ENCODE assay signal across 8 cellular contexts in the genomic region with DNA sequence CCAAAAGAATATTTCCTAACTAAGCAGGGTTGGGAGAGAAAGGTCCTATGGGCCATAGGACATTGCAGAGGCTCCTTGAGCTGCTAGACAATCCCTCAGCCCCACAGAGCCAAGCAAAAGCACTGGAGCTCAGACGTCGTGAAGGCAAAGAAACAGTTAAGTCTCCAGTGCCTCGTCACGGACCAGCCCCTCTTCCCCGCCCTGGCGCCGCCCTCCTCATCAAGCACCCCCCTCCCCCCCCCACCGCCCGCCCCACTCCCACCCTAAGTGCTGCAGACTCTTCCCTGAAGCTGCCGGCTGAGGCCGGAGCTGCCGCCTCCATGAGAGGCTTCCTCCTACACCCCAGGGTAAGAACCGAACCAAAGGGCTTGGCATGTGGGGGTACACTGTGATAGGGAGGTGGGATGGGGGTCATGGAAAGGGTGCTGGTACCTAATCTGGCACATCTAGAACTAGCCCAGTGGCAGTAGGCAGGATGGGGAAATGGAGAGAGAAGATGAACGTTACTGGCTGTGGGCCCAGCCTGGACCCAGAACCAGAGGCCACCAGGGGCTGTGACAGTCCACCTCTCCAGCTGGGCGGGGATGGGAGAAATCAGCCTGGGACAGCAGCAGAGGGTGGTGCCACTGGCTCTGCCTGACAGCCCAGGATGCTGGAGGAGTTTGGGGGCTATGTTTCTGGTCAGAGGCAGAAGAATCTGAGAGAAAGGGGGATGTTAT. TPM values are rescaled to one million over a fixed set of nuclear protein-coding genes. Genes with fewer than 3 reads are reported as not detected.
A peak's percentile ranks its signal among the peaks of the same experiment; 100 is the strongest.
DNase-seq lines count a peak whose midpoint lies in the region; ATAC-seq and TF ChIP-seq lines count a peak whose summit lies in the region.

MAP1A (plus strand) TSS at position 255 of the 719 bp plus-strand sequence. CDS start 3,866 bp downstream, outside the sequence.

- intact Hi-C loops in CD8-positive, alpha-beta T cell (cut with DNase I, micrococcal nuclease) = loop anchor here (10.0 kb wide), 5 partner anchors 227 to 1243 kb away; partner anchors contain the start of genes ELL3 (in 1 of the 2), GANC (in 1 of the 2), MFAP1 (in 1 of the 2) and PDIA3 (in 1 of the 2)
- intact Hi-C loops in gastrocnemius medialis (cut with DNase I; ENCODE audit: low total_unique reads) = no loop called here

- peaks cover 28% of the 10 kb centered on the region for H3K4me1 ChIP-seq in CD8-positive, alpha-beta T cell (ENCODE audit: insufficient read depth, low read length)
- H3K4me1 ChIP-seq in gastrocnemius medialis = peaks cover 17 to 27% of the 10 kb centered on the region in 2 donors

- peaks cover 30% of the 10 kb centered on the region for H3K4me1 Mint-ChIP-seq in CD8-positive, alpha-beta T cell (ENCODE audit: low read depth)
- H3K4me1 Mint-ChIP-seq in brain = peaks cover 70% of the 10 kb centered on the region

- peaks cover 16% of the 10 kb centered on the region for H3K27me3 Mint-ChIP-seq in CD8-positive, alpha-beta T cell (ENCODE audit: low read depth)
- H3K27me3 Mint-ChIP-seq in brain = peaks cover 7% of the 10 kb centered on the region

- no peaks in the 10 kb centered on the region for H3K36me3 Mint-ChIP-seq in CD8-positive, alpha-beta T cell
- H3K36me3 Mint-ChIP-seq in brain = peaks cover 32% of the 10 kb centered on the region

- DNase-seq in CD8-positive, alpha-beta T cell = peak in 1 of 7 experiments; percentile 48
- peak; percentile 19 for DNase-seq in NCI-H1105 (lab: John Stamatoyannopoulos, UW)
- no peak for DNase-seq in gastrocnemius medialis
- DNase-seq in NK-92 treated with Interleukin-12 subunit alpha and Interleukin-12 subunit beta, amount 100 ng/mL, for 24 hours (lab: John Stamatoyannopoulos, UW) = no peak
- no peak for DNase-seq in activated CD4-positive, alpha-beta T cell treated with anti-CD3 and anti-CD28 coated beads, Interleukin-2, amount 50 U/mL, for 1 hour

- in situ Hi-C loops in gastrocnemius medialis (cut with MboI; ENCODE audit: low sequenced_read_pairs in 4 of 4) = no loop called here

- no peaks in the 10 kb centered on the region for H3K9me3 ChIP-seq in CD8-positive, alpha-beta T cell (ENCODE audit: low read length)
- H3K9me3 ChIP-seq in iPS-18c (ENCODE audit: control insufficient read depth, insufficient read depth, low read length) (peaks cover 3% of the 10 kb centered on the region), gastrocnemius medialis (no peaks in the 10 kb centered on the region)

- POLR2A ChIA-PET in CD8-positive, alpha-beta T cell (lab: Charles Lee) = no interaction called here

- no peak for TF ChIP-seq CTCF in CD8-positive, alpha-beta T cell (IDR thresholded peaks at IDR 0.05)
- no peak for TF ChIP-seq CTCF in brain (conservative IDR thresholded peaks at IDR 0.05)
- TF ChIP-seq CTCF in gastrocnemius medialis (IDR thresholded peaks at IDR 0.05 in 4 of 5, conservative IDR thresholded peaks at IDR 0.05 in 1 of 5) = no peak

- no peak for TF ChIP-seq POLR2A in gastrocnemius medialis (IDR thresholded peaks at IDR 0.05)

- H3K27me3 ChIP-seq in CD8-positive, alpha-beta T cell (ENCODE audit: insufficient read depth, low read length) = no peaks in the 10 kb centered on the region
- peaks cover 0 to 4% (median 0%) of the 10 kb centered on the region in 3 donors for H3K27me3 ChIP-seq in gastrocnemius medialis

- H3K4me3 Mint-ChIP-seq in CD8-positive, alpha-beta T cell = peak within 1 kb of the TSS; percentile 67
- H3K4me3 Mint-ChIP-seq in brain = peak within 1 kb of the TSS; percentile 96 to 100 (median 97)

- peak; percentile 30 for ATAC-seq in CD8-positive, alpha-beta T cell
- no peak for ATAC-seq in gastrocnemius medialis
- no peak for ATAC-seq in GM18873 (IDR thresholded peaks at IDR 0.05; ENCODE audit: low FRiP score, unreplicated experiment)

- peak within 1 kb of the TSS; percentile 8 for H3K4me3 ChIP-seq in CD8-positive, alpha-beta T cell (ENCODE audit: low read depth, low read length)
- peak within 1 kb of the TSS; percentile 67 for H3K4me3 ChIP-seq in iPS-18c (ENCODE audit: insufficient read depth, low read depth, low read length)
- H3K4me3 ChIP-seq in gastrocnemius medialis = peak within 1 kb of the TSS; percentile 43 to 57 (median 50)

- H3K9me3 Mint-ChIP-seq in CD8-positive, alpha-beta T cell = no peaks in the 10 kb centered on the region
- peaks cover 0 to 8% (median 3%) of the 10 kb centered on the region in 5 experiments for H3K9me3 Mint-ChIP-seq in brain

- no peaks in the 10 kb centered on the region for H3K36me3 ChIP-seq in CD8-positive, alpha-beta T cell (ENCODE audit: insufficient read depth, low read length)
- H3K36me3 ChIP-seq in gastrocnemius medialis = peaks cover 0 to 13% of the 10 kb centered on the region in 2 donors

- CTCF ChIA-PET in CD8-positive, alpha-beta T cell (lab: Charles Lee) = interaction anchor here (0.7 kb wide), 1 partner anchor 76 kb away, joined by 3 read pairs; no protein-coding TSS in a partner anchor

- H3K27ac Mint-ChIP-seq in CD8-positive, alpha-beta T cell = no peak within 1 kb of the TSS
- H3K27ac Mint-ChIP-seq in brain = peak within 1 kb of the TSS; percentile 93 to 100 (median 99)

- H3K27ac ChIP-seq in CD8-positive, alpha-beta T cell (ENCODE audit: low read depth, low read length) = no peak within 1 kb of the TSS
- H3K27ac ChIP-seq in gastrocnemius medialis = peak within 1 kb of the TSS; percentile 26 to 61 (median 55)

RNA-seq across cellular contexts. Expression of gene MAP1A, which starts in this region (rescaled TPM):
- under 1 TPM; 0.75 to 0.92 TPM for total RNA-seq in CD8-positive, alpha-beta T cell
- polyA plus RNA-seq in brain (ENCODE audit: insufficient read depth, low read depth, low replicate concordance) = 107 TPM
- 10 to 100 TPM in 2 of 4 donors, 1 to 10 TPM in 2; 3.5 to 13.0 (median 8.2) TPM for total RNA-seq in gastrocnemius medialis

Comparison
In these comparisons a context has a peak if more than half of its experiments do, and no peak if none do; other contexts are left out.
1. Peak in ATAC-seq and H3K4me3 ChIP-seq in CD8-positive, alpha-beta T cell; RNA of the gene not detected or under 1 TPM.
2. H3K4me3 ChIP-seq: peak in every context shown above with its lines; median percentile 67 in iPS-18c; 50 in gastrocnemius medialis; 8 in CD8-positive, alpha-beta T cell.